14 cellular contexts compared by ENCODE assay signal in the genomic region with DNA sequence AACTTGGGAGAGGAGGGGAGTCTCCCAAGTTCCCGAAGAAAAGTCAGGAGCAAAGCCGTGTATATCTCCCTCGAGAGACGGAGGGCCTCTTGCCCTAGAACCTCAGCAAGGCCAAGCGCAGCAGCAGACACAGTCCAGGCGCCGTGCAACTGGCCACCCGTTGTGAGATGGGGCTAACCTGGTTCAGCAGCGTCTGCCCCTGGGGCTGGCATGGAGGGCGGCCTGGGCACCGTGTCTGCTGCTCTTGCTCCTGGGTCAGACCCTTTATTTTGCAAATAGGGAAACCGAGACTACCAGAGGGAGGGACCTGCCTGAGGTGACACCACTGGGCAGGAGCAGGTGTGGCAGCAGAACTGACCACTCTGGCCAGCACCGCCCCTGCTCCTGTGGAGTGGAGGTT.
"Had no signal": no experiment of that assay in that cellular context is flagged by ENCODE, and none has a peak within 500 bp of the region (broad histone marks: within the 10 kb centered on the region; RNA-seq: fewer than 3 reads in every experiment).

No MANE protein-coding gene starts in this region.

- H3K4me1 ChIP-seq: foreskin keratinocyte, sigmoid colon, stomach, transverse colon had no signal

- H3K4me3 ChIP-seq: sigmoid colon, skin epidermis, stomach, thoracic aorta, transverse colon had no signal

- H3K27ac ChIP-seq: foreskin keratinocyte, neutrophil, sigmoid colon, stomach, thoracic aorta, transverse colon had no signal

- DNase-seq: cortex of kidney; effector memory CD4-positive, alpha-beta T cell; foreskin keratinocyte; left colon; mesendoderm; naive B cell; sigmoid colon; stimulated activated CD4-positive, alpha-beta T cell treated with anti-CD3 and anti-CD28 coated beads, Interleukin-12 subunit alpha, Interleukin-12 subunit beta, amount 100 ng/mL, for 4 hours; stimulated activated naive CD4-positive, alpha-beta T cell; stomach; transverse colon had no signal

- ATAC-seq: left colon had no signal

- H3K9me3 ChIP-seq: neutrophil, sigmoid colon, stomach, thoracic aorta, transverse colon had no signal

- H3K27me3 ChIP-seq: foreskin keratinocyte, neutrophil, sigmoid colon, stomach, transverse colon had no signal
